ENCODE assay signal across 11 cellular contexts in genomic region chr4:138964716-138965426, GRCh38.
"Had no signal": no experiment of that assay in that cellular context is flagged by ENCODE, and none has a peak within 500 bp of the region (broad histone marks: within the 10 kb centered on the region; RNA-seq: fewer than 3 reads in every experiment).

No MANE protein-coding gene starts in this region.

- H3K9ac ChIP-seq: GM23248 had no signal

- H3K9me3 ChIP-seq: HAP-1 had no signal

- ATAC-seq: GM23338, HCT116 had no signal

- H3K27ac ChIP-seq: GM23248 had no signal

- H3K36me3 ChIP-seq: HAP-1 had no signal

- DNase-seq: GM23248, GOT3, H7, H9, HCEC 1CT, HFFc6 had no signal

- H2AFZ ChIP-seq: GM23248, GM23338 had no signal

- H3K4me3 ChIP-seq: GM23248, GM23338, HAP-1 had no signal

- H3K4me1 ChIP-seq: HAP-1 had no signal

- FAIRE-seq: H1, H54 had no signal

- H3K4me2 ChIP-seq: GM23338 had no signal
